Comparison of ENCODE assay signal across 15 cellular contexts in genomic region chr4:1048781-1049590, GRCh38. TPM values are rescaled to one million over a fixed set of nuclear protein-coding genes. Genes with fewer than 3 reads are reported as not detected.
DNase-seq lines count a peak whose midpoint lies in the region; ATAC-seq and TF ChIP-seq lines count a peak whose summit lies in the region.
"Had no signal": no experiment of that assay in that cellular context is flagged by ENCODE, and none has a peak within 500 bp of the region (broad histone marks: within the 10 kb centered on the region; RNA-seq: fewer than 3 reads in every experiment).

No MANE protein-coding gene starts in this region.

- TF ChIP-seq POLR2A in NB4 (IDR thresholded peaks at IDR 0.05; ENCODE audit: extremely low read depth, insufficient read length) = no peak

- H3K36me3 Mint-ChIP-seq in activated naive CD4-positive, alpha-beta T cell treated with anti-CD3 and anti-CD28 coated beads for 36 hours (ENCODE audit: low read depth) = peaks cover 1% of the 10 kb centered on the region
- no peaks in the 10 kb centered on the region for H3K36me3 Mint-ChIP-seq in endodermal cell (ENCODE audit: low read depth)

- no peaks in the 10 kb centered on the region for H3K4me1 ChIP-seq in endodermal cell (ENCODE audit: control insufficient read depth, insufficient read depth, low read length)
- H3K4me1 ChIP-seq: BE2C, parathyroid adenoma had no signal

- peaks cover 27% of the 10 kb centered on the region for H3K27me3 Mint-ChIP-seq in activated naive CD4-positive, alpha-beta T cell treated with anti-CD3 and anti-CD28 coated beads for 36 hours (ENCODE audit: low read depth)
- peaks cover 88% of the 10 kb centered on the region for H3K27me3 Mint-ChIP-seq in endodermal cell (ENCODE audit: insufficient read depth)

- 88 to 89% methylated on average over 14 to 16 of the region's 16 CpGs for WGBS in endodermal cell (ENCODE audit: insufficient coverage in 1 of 2, insufficient read length in 1 of 2), 2 experiments

- intact Hi-C loops in activated naive CD4-positive, alpha-beta T cell treated with anti-CD3 and anti-CD28 coated beads for 36 hours (cut with micrococcal nuclease) = no loop called here

- no peak overlapping the region for H3K4me3 Mint-ChIP-seq in activated naive CD4-positive, alpha-beta T cell treated with anti-CD3 and anti-CD28 coated beads for 36 hours
- H3K4me3 Mint-ChIP-seq in endodermal cell = no peak overlapping the region

- TF ChIP-seq CTCF in NB4 (IDR thresholded peaks at IDR 0.05; ENCODE audit: low read depth, low read length) (no peak), endodermal cell (conservative IDR thresholded peaks at IDR 0.05) (no peak)

- peaks cover 2% of the 10 kb centered on the region for H3K4me1 Mint-ChIP-seq in activated naive CD4-positive, alpha-beta T cell treated with anti-CD3 and anti-CD28 coated beads for 36 hours (ENCODE audit: low read depth)
- H3K4me1 Mint-ChIP-seq in endodermal cell = no peaks in the 10 kb centered on the region

- H3K27ac Mint-ChIP-seq in activated naive CD4-positive, alpha-beta T cell treated with anti-CD3 and anti-CD28 coated beads for 36 hours = no peak overlapping the region
- H3K27ac Mint-ChIP-seq in endodermal cell = no peak overlapping the region

- no peak for ATAC-seq in GM21717 (IDR thresholded peaks at IDR 0.05; ENCODE audit: unreplicated experiment)
- no peak for ATAC-seq in GM21529 (IDR thresholded peaks at IDR 0.05; ENCODE audit: unreplicated experiment)
- ATAC-seq: heart left ventricle had no signal

- no peak overlapping the region for H3K27ac ChIP-seq in endodermal cell (ENCODE audit: low read depth, low read length)
- H3K27ac ChIP-seq: heart left ventricle, parathyroid adenoma had no signal

- no peaks in the 10 kb centered on the region for H3K9me3 ChIP-seq in endodermal cell (ENCODE audit: control insufficient read depth, low read length)
- H3K9me3 ChIP-seq: BE2C, heart left ventricle had no signal

- CTCF ChIA-PET in activated naive CD4-positive, alpha-beta T cell treated with anti-CD3 and anti-CD28 coated beads for 36 hours (lab: Charles Lee) = interaction anchor here (0.6 to 1.2 kb wide), 2 partner anchors 13 to 302 kb away, joined by 3 to 4 read pairs; no protein-coding TSS in a partner anchor

- H3K27me3 ChIP-seq in endodermal cell (ENCODE audit: control insufficient read depth, insufficient read depth, low read length, poor library complexity, severe bottlenecking) = peaks cover 96% of the 10 kb centered on the region

- H3K36me3 ChIP-seq in endodermal cell (ENCODE audit: control insufficient read depth, insufficient read depth, low read length) = no peaks in the 10 kb centered on the region
- H3K36me3 ChIP-seq: BE2C, heart left ventricle had no signal

- peak; percentile 67 for DNase-seq in activated naive CD4-positive, alpha-beta T cell treated with anti-CD3 and anti-CD28 coated beads for 36 hours
- no peak for DNase-seq in activated naive CD4-positive, alpha-beta T cell (lab: John Stamatoyannopoulos, UW)
- DNase-seq in NB4 (ENCODE audit: low read depth) (peak; percentile 89), endodermal cell (peak; percentile 44), hepatic stellate cell (ENCODE audit: low spot score) (no peak)
- peak; percentile 16 to 46 for DNase-seq in stimulated activated CD4-positive, alpha-beta T cell treated with anti-CD3 and anti-CD28 coated beads, Interleukin-4, amount 100 ng/mL, for 48 hours (ENCODE audit: low read depth in 2 of 2)
- DNase-seq: activated gamma-delta T cell; central memory CD4-positive, alpha-beta T cell; erythroblast; NCI-H1105 had no signal

- H3K9ac ChIP-seq in endodermal cell (ENCODE audit: extremely low read depth, low read length, poor library complexity, severe bottlenecking) = no peak overlapping the region
- H3K9ac ChIP-seq: parathyroid adenoma had no signal

- no peak overlapping the region for H3K4me3 ChIP-seq in NB4 (ENCODE audit: low read depth, low read length)
- no peak overlapping the region for H3K4me3 ChIP-seq in endodermal cell (ENCODE audit: low read length)
- H3K4me3 ChIP-seq: heart left ventricle had no signal

- peaks cover 6% of the 10 kb centered on the region for H3K9me3 Mint-ChIP-seq in activated naive CD4-positive, alpha-beta T cell treated with anti-CD3 and anti-CD28 coated beads for 36 hours
- H3K9me3 Mint-ChIP-seq in endodermal cell = peaks cover 3% of the 10 kb centered on the region

RNA-seq across cellular contexts. Expression of gene FGFRL1, which starts 37.6 kb away (rescaled TPM):
- total RNA-seq in activated naive CD4-positive, alpha-beta T cell treated with anti-CD3 and anti-CD28 coated beads for 36 hours = 1 to 10 TPM; 7.6 to 8.0 TPM
- total RNA-seq in endodermal cell = 10 to 100 TPM; 51.0 to 93.3 TPM
- polyA plus RNA-seq in endodermal cell (2013, experiment 1 of 2) = 33.2 TPM
- polyA plus RNA-seq in endodermal cell (2013, experiment 2 of 2) = 31.8 TPM

RNA-seq across cellular contexts. Expression of gene SLC26A1, which starts 55.8 kb away (rescaled TPM):
- not detected for total RNA-seq in activated naive CD4-positive, alpha-beta T cell treated with anti-CD3 and anti-CD28 coated beads for 36 hours
- total RNA-seq in endodermal cell = 1 to 10 TPM in 1 of 2 donors, under 1 TPM in 1; 0.55 to 1.0 TPM
- polyA plus RNA-seq in endodermal cell (2013, experiment 1 of 2) = 0.21 TPM
- polyA plus RNA-seq in endodermal cell (2013, experiment 2 of 2) = 0.08 TPM

Comparison
In these comparisons a context has a peak if more than half of its experiments do, and no peak if none do; other contexts are left out.
1. DNase-seq: peak in activated naive CD4-positive, alpha-beta T cell treated with anti-CD3 and anti-CD28 coated beads for 36 hours (single experiment), NB4 (single experiment), endodermal cell (single experiment) and stimulated activated CD4-positive, alpha-beta T cell treated with anti-CD3 and anti-CD28 coated beads, Interleukin-4, amount 100 ng/mL, for 48 hours (2 of 2); none in activated naive CD4-positive, alpha-beta T cell (0 of 4) and hepatic stellate cell (single experiment).
2. RNA of gene FGFRL1, which starts 37.6 kb away (total RNA-seq): 51.0 to 93.3 TPM in endodermal cell; 7.6 to 8.0 TPM in activated naive CD4-positive, alpha-beta T cell treated with anti-CD3 and anti-CD28 coated beads for 36 hours; every median in the first group is over 4 times any median in the second.